In genomic region chr9:126877418-126877817, GRCh38 we compare ENCODE assay signal across 1 cellular context.
TF ChIP-seq lines count a peak whose summit lies in the region.

No MANE protein-coding gene starts in this region.

TF ChIP-seq in GM23338, 12 proteins besides CTCF, POLR2A, EP300 and RAD21 (continued from another document):
- no peak for TF ChIP-seq REST (IDR thresholded peaks at IDR 0.05; ENCODE audit: unreplicated experiment)
- no peak for TF ChIP-seq STAT1 (IDR thresholded peaks at IDR 0.05; ENCODE audit: unreplicated experiment)
- TF ChIP-seq ZNF462 (CRISPR knock-in tag; IDR thresholded peaks at IDR 0.05): no peak
- TF ChIP-seq NANOG (IDR thresholded peaks at IDR 0.05; ENCODE audit: borderline replicate concordance): no peak
- no peak for TF ChIP-seq EZH2 (IDR thresholded peaks at IDR 0.05; ENCODE audit: low read depth, unreplicated experiment)
- TF ChIP-seq ZNF331 (CRISPR knock-in tag; IDR thresholded peaks at IDR 0.05; ENCODE audit: low read depth): no peak
- TF ChIP-seq ZNF114 (CRISPR knock-in tag; IDR thresholded peaks at IDR 0.05): no peak
- no peak for TF ChIP-seq POLR2AphosphoS5 (IDR thresholded peaks at IDR 0.05; ENCODE audit: low read depth)
- no peak for TF ChIP-seq JUNB (IDR thresholded peaks at IDR 0.05; ENCODE audit: unreplicated experiment)
